Comparison of ENCODE assay signal across 1 cellular context in genomic region chr11:2586091-2586792, GRCh38.
TF ChIP-seq lines count a peak whose summit lies in the region.

No MANE protein-coding gene starts in this region.

TF ChIP-seq in GM23338, 12 proteins besides CTCF, POLR2A, EP300 and RAD21 (continued from another document):
- TF ChIP-seq ZNF462 (CRISPR knock-in tag; IDR thresholded peaks at IDR 0.05) (no peak), ZNF331 (CRISPR knock-in tag; IDR thresholded peaks at IDR 0.05; ENCODE audit: low read depth) (no peak), POLR2AphosphoS5 (IDR thresholded peaks at IDR 0.05; ENCODE audit: low read depth) (no peak), JUNB (IDR thresholded peaks at IDR 0.05; ENCODE audit: unreplicated experiment) (no peak)
TF ChIP-seq in GM23338: peak in this region for 0.
